Comparison of ENCODE assay signal across 1 cellular context in the genomic region with DNA sequence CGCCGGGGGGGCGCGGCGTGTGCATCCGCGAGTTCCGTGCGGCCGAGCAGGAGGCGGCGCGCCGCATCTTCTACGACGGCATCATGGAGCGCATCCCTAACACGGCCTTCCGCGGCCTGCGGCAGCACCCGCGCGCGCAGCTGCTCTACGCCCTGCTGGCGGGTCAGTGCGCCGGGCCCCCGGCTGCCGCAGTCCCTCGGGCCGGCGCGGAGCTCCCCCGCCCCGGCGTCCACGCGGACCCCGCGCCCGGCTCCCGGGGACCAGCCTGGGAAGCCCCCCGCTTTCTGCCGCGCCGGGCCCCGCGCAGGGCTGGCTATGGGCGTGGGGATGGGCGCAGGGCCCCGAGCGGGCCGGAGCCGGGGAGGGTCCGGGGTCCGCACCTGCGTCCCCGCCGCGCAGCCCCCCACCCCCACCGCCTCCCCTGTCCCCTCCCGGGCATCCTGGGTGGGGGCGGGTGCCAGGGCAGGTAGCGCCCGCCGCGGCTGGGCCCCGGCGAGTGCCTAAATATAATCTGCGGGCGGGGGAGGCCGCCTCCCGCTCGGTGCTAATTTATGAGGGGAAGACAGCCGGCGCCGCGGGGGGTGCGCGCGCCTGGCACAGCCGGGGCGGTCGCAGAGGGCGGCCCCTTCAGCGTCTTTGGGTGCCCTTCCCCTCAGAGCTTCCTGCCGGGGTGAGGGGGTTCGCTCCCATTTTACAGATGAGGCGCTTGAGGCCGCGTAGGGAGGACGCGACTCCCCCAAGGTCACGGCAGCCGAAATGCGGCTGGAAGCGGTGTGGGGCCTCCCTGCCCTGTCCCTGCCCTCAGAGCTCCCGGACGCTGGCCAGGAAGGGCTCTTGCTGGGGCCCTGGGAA.
TF ChIP-seq lines count a peak whose summit lies in the region.

No MANE protein-coding gene starts in this region.

TF ChIP-seq in K562, 482 proteins besides CTCF, POLR2A, EP300 and RAD21 (continued from another document):
- TF ChIP-seq, protein P1, sequence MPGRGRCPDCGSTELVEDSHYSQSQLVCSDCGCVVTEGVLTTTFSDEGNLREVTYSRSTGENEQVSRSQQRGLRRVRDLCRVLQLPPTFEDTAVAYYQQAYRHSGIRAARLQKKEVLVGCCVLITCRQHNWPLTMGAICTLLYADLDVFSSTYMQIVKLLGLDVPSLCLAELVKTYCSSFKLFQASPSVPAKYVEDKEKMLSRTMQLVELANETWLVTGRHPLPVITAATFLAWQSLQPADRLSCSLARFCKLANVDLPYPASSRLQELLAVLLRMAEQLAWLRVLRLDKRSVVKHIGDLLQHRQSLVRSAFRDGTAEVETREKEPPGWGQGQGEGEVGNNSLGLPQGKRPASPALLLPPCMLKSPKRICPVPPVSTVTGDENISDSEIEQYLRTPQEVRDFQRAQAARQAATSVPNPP (IDR thresholded peaks at IDR 0.05; ENCODE audit: borderline replicate concordance, insufficient read depth, insufficient read length): no peak
- TF ChIP-seq SNIP1 (IDR thresholded peaks at IDR 0.05; ENCODE audit: low read depth) (no peak), ZBTB7A (IDR thresholded peaks at IDR 0.05; ENCODE audit: borderline replicate concordance, control insufficient read depth, low read depth, low read length) (peak; percentile 44; the same call in 1 of the 2 replicates), KAT8 (IDR thresholded peaks at IDR 0.05; ENCODE audit: low read depth) (no peak), U2AF2 (optimal IDR thresholded peaks at IDR 0.05; ENCODE audit: low read depth, low read length) (no peak), PHF21A (IDR thresholded peaks at IDR 0.05; ENCODE audit: borderline replicate concordance, low read depth) (no peak), CBFB (CRISPR knock-in tag; IDR thresholded peaks at IDR 0.05) (no peak), NFIC (IDR thresholded peaks at IDR 0.05) (no peak), ETV5 (CRISPR knock-in tag; IDR thresholded peaks at IDR 0.05; ENCODE audit: low read depth) (no peak), BCL6 (CRISPR knock-in tag; IDR thresholded peaks at IDR 0.05) (no peak), ZSCAN29 (IDR thresholded peaks at IDR 0.05) (no peak), MEIS2 (IDR thresholded peaks at IDR 0.05; ENCODE audit: partially characterized antibody) (peak; percentile 25), YY1 (IDR thresholded peaks at IDR 0.05; ENCODE audit: borderline replicate concordance in 1 of 3, control insufficient read depth in 1 of 3, extremely low read depth in 1 of 3, insufficient read depth in 3 of 3, insufficient read length in 1 of 3, insufficient replicate concordance in 2 of 3, low read depth in 1 of 3, low read length in 2 of 3) (peak in 1 of 3 experiments; percentile 39), FOXK1 (CRISPR knock-in tag; IDR thresholded peaks at IDR 0.05; ENCODE audit: borderline replicate concordance) (no peak), TAF1 (IDR thresholded peaks at IDR 0.05; ENCODE audit: control insufficient read depth, extremely low read depth, insufficient read depth, low read length, severe bottlenecking) (no peak), MAFK (IDR thresholded peaks at IDR 0.05; ENCODE audit: low read length) (no peak), PCBP1 (IDR thresholded peaks at IDR 0.05; ENCODE audit: low read depth, low read length, poor library complexity, severe bottlenecking) (peak; percentile 47), HEY1 (CRISPR knock-in tag; IDR thresholded peaks at IDR 0.05; ENCODE audit: borderline replicate concordance) (no peak), KDM1A (IDR thresholded peaks at IDR 0.05) (peak in 1 of 2 experiments; percentile 37; a peak in 1 of 4 replicates), ZNF23 (CRISPR knock-in tag; IDR thresholded peaks at IDR 0.05) (no peak), LEF1 (IDR thresholded peaks at IDR 0.05) (no peak), SMARCB1 (IDR thresholded peaks at IDR 0.05; ENCODE audit: insufficient read length, low read depth) (no peak), SRSF7 (optimal IDR thresholded peaks at IDR 0.05; ENCODE audit: low read depth, low read length) (no peak)
- TF ChIP-seq, protein P2, sequence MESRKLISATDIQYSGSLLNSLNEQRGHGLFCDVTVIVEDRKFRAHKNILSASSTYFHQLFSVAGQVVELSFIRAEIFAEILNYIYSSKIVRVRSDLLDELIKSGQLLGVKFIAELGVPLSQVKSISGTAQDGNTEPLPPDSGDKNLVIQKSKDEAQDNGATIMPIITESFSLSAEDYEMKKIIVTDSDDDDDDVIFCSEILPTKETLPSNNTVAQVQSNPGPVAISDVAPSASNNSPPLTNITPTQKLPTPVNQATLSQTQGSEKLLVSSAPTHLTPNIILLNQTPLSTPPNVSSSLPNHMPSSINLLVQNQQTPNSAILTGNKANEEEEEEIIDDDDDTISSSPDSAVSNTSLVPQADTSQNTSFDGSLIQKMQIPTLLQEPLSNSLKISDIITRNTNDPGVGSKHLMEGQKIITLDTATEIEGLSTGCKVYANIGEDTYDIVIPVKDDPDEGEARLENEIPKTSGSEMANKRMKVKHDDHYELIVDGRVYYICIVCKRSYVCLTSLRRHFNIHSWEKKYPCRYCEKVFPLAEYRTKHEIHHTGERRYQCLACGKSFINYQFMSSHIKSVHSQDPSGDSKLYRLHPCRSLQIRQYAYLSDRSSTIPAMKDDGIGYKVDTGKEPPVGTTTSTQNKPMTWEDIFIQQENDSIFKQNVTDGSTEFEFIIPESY (CRISPR knock-in tag; IDR thresholded peaks at IDR 0.05): 0 out of 2 replicates have a peak, but pooled peaks have one; percentile 19
- TF ChIP-seq, protein P3, sequence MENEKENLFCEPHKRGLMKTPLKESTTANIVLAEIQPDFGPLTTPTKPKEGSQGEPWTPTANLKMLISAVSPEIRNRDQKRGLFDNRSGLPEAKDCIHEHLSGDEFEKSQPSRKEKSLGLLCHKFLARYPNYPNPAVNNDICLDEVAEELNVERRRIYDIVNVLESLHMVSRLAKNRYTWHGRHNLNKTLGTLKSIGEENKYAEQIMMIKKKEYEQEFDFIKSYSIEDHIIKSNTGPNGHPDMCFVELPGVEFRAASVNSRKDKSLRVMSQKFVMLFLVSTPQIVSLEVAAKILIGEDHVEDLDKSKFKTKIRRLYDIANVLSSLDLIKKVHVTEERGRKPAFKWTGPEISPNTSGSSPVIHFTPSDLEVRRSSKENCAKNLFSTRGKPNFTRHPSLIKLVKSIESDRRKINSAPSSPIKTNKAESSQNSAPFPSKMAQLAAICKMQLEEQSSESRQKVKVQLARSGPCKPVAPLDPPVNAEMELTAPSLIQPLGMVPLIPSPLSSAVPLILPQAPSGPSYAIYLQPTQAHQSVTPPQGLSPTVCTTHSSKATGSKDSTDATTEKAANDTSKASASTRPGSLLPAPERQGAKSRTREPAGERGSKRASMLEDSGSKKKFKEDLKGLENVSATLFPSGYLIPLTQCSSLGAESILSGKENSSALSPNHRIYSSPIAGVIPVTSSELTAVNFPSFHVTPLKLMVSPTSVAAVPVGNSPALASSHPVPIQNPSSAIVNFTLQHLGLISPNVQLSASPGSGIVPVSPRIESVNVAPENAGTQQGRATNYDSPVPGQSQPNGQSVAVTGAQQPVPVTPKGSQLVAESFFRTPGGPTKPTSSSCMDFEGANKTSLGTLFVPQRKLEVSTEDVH (IDR thresholded peaks at IDR 0.05; ENCODE audit: low read depth, partially characterized antibody): no peak
- TF ChIP-seq, protein P4, sequence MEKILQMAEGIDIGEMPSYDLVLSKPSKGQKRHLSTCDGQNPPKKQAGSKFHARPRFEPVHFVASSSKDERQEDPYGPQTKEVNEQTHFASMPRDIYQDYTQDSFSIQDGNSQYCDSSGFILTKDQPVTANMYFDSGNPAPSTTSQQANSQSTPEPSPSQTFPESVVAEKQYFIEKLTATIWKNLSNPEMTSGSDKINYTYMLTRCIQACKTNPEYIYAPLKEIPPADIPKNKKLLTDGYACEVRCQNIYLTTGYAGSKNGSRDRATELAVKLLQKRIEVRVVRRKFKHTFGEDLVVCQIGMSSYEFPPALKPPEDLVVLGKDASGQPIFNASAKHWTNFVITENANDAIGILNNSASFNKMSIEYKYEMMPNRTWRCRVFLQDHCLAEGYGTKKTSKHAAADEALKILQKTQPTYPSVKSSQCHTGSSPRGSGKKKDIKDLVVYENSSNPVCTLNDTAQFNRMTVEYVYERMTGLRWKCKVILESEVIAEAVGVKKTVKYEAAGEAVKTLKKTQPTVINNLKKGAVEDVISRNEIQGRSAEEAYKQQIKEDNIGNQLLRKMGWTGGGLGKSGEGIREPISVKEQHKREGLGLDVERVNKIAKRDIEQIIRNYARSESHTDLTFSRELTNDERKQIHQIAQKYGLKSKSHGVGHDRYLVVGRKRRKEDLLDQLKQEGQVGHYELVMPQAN (IDR thresholded peaks at IDR 0.05; ENCODE audit: borderline replicate concordance): no peak
- TF ChIP-seq, protein P5, sequence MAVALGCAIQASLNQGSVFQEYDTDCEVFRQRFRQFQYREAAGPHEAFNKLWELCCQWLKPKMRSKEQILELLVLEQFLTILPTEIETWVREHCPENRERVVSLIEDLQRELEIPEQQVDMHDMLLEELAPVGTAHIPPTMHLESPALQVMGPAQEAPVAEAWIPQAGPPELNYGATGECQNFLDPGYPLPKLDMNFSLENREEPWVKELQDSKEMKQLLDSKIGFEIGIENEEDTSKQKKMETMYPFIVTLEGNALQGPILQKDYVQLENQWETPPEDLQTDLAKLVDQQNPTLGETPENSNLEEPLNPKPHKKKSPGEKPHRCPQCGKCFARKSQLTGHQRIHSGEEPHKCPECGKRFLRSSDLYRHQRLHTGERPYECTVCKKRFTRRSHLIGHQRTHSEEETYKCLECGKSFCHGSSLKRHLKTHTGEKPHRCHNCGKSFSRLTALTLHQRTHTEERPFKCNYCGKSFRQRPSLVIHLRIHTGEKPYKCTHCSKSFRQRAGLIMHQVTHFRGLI (CRISPR knock-in tag; IDR thresholded peaks at IDR 0.05): no peak
- TF ChIP-seq, protein P6, sequence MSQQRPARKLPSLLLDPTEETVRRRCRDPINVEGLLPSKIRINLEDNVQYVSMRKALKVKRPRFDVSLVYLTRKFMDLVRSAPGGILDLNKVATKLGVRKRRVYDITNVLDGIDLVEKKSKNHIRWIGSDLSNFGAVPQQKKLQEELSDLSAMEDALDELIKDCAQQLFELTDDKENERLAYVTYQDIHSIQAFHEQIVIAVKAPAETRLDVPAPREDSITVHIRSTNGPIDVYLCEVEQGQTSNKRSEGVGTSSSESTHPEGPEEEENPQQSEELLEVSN (IDR thresholded peaks at IDR 0.05; ENCODE audit: borderline replicate concordance in 1 of 2, extremely low read depth in 1 of 2, insufficient read depth in 1 of 2, insufficient read length in 1 of 2, low read depth in 1 of 2, low read length in 1 of 2, poor library complexity in 1 of 2, severe bottlenecking in 1 of 2): peak in 1 of 2 experiments; percentile 15
